Comparison of ENCODE assay signal across 9 cellular contexts in genomic region chr1:3652538-3653285, GRCh38. TPM values are rescaled to one million over a fixed set of nuclear protein-coding genes. Genes with fewer than 3 reads are reported as not detected.
DNase-seq lines count a peak whose midpoint lies in the region; ATAC-seq and TF ChIP-seq lines count a peak whose summit lies in the region.
"Had no signal": no experiment of that assay in that cellular context is flagged by ENCODE, and none has a peak within 500 bp of the region (broad histone marks: within the 10 kb centered on the region; RNA-seq: fewer than 3 reads in every experiment).

No MANE protein-coding gene starts in this region.

- WGBS in ectodermal cell, 2 experiments: 1 to 2% methylated on average over 70 of the region's 70 CpGs
- 2 to 3% methylated on average over 70 of the region's 70 CpGs for WGBS in sigmoid colon, 2 donors

- H3K27ac ChIP-seq in ectodermal cell (ENCODE audit: insufficient read depth, low read depth, low read length, poor library complexity, severe bottlenecking) (no peak overlapping the region), gastrocnemius medialis (no peak overlapping the region), sigmoid colon (no peak overlapping the region)

- TF ChIP-seq EP300 in sigmoid colon (IDR thresholded peaks at IDR 0.05): no peak

- intact Hi-C loops in gastrocnemius medialis (cut with DNase I; ENCODE audit: low total_unique reads) (no loop called here), sigmoid colon (cut with DNase I) (no loop called here), posterior vena cava (cut with DNase I) (no loop called here)

- in situ Hi-C loops in gastrocnemius medialis (cut with MboI; ENCODE audit: low sequenced_read_pairs in 4 of 4): no loop called here

- peaks cover 24 to 56% (median 41%) of the 10 kb centered on the region in 3 donors for H3K4me1 Mint-ChIP-seq in IgD-negative memory B cell

- ATAC-seq in gastrocnemius medialis: no peak

- H3K27me3 Mint-ChIP-seq in IgD-negative memory B cell: peaks cover 50% of the 10 kb centered on the region

- H3K4me3 ChIP-seq in ectodermal cell (ENCODE audit: insufficient read depth, low read depth, low read length): peak overlapping the region; percentile 17
- peak overlapping the region in 3 of 4 donors; percentile 25 to 78 (median 25) for H3K4me3 ChIP-seq in gastrocnemius medialis
- peak overlapping the region in 2 of 4 donors; percentile 40 to 85 for H3K4me3 ChIP-seq in sigmoid colon

- no peaks in the 10 kb centered on the region for H3K9me3 ChIP-seq in ectodermal cell (ENCODE audit: control insufficient read depth, low read length)
- no peaks in the 10 kb centered on the region for H3K9me3 ChIP-seq in gastrocnemius medialis
- H3K9me3 ChIP-seq in sigmoid colon: no peaks in the 10 kb centered on the region

- DNase-seq in NCI-H345 (lab: John Stamatoyannopoulos, UW) (peak; percentile 58), NCI-H345 treated with DMSO at 0.1 percent for 48 hours (lab: John Stamatoyannopoulos, UW; ENCODE audit: unreplicated experiment) (no peak), gastrocnemius medialis (no peak), sigmoid colon (no peak), NCI-H1436 (lab: John Stamatoyannopoulos, UW) (no peak), posterior vena cava (ENCODE audit: low spot score) (no peak)
- DNase-seq: activated effector memory CD4-positive, alpha-beta T cell treated with anti-CD3 and anti-CD28 coated beads, Interleukin-2, amount 50 U/mL, for 16 hours had no signal

- peaks cover 79% of the 10 kb centered on the region for H3K27me3 ChIP-seq in ectodermal cell (ENCODE audit: control insufficient read depth, insufficient read depth, low read length, poor library complexity, severe bottlenecking)
- H3K27me3 ChIP-seq in gastrocnemius medialis: peaks cover 45 to 54% (median 53%) of the 10 kb centered on the region in 3 donors
- peaks cover 37 to 75% (median 55%) of the 10 kb centered on the region in 3 donors for H3K27me3 ChIP-seq in sigmoid colon

- no peaks in the 10 kb centered on the region for H3K9me3 Mint-ChIP-seq in IgD-negative memory B cell

- TF ChIP-seq POLR2A in gastrocnemius medialis (IDR thresholded peaks at IDR 0.05) (no peak), sigmoid colon (IDR thresholded peaks at IDR 0.05) (no peak)

- no peaks in the 10 kb centered on the region for H3K36me3 Mint-ChIP-seq in IgD-negative memory B cell

- H3K4me1 ChIP-seq in ectodermal cell (ENCODE audit: control insufficient read depth, insufficient read depth, low read length): peaks cover 16% of the 10 kb centered on the region
- H3K4me1 ChIP-seq in gastrocnemius medialis: peaks cover 11 to 21% of the 10 kb centered on the region in 2 donors
- peaks cover 0 to 39% (median 38%) of the 10 kb centered on the region in 4 donors for H3K4me1 ChIP-seq in sigmoid colon

- peak overlapping the region in 1 of 3 donors; percentile 29 for H3K27ac Mint-ChIP-seq in IgD-negative memory B cell

- H3K36me3 ChIP-seq in ectodermal cell (ENCODE audit: control insufficient read depth, insufficient read depth, low read length) (no peaks in the 10 kb centered on the region), gastrocnemius medialis (no peaks in the 10 kb centered on the region), sigmoid colon (no peaks in the 10 kb centered on the region)

- TF ChIP-seq CTCF in gastrocnemius medialis (IDR thresholded peaks at IDR 0.05 in 4 of 5, conservative IDR thresholded peaks at IDR 0.05 in 1 of 5): no peak
- TF ChIP-seq CTCF in sigmoid colon (IDR thresholded peaks at IDR 0.05): no peak

- peak overlapping the region; percentile 60 to 73 (median 64) for H3K4me3 Mint-ChIP-seq in IgD-negative memory B cell

RNA-seq across cellular contexts. Expression of gene TP73, which starts 0.4 kb away (rescaled TPM):
- polyA plus RNA-seq in IgD-negative memory B cell: 0.88 TPM
- 0.50 TPM for polyA plus RNA-seq in ectodermal cell (2013, experiment 1 of 4)
- polyA plus RNA-seq in ectodermal cell (2013, experiment 2 of 4): 0.25 TPM
- polyA plus RNA-seq in ectodermal cell (2013, experiment 3 of 4): 0.21 TPM
- polyA plus RNA-seq in ectodermal cell (2013, experiment 4 of 4): 0.16 TPM
- total RNA-seq in gastrocnemius medialis: under 1 TPM in 1 of 4 donors, not detected in 3; 0.07 TPM
- total RNA-seq in sigmoid colon: not detected
- under 1 TPM in 2 of 3 donors, not detected in 1; 0.22 to 0.69 TPM for polyA plus RNA-seq in sigmoid colon
- total RNA-seq in posterior vena cava: not detected

RNA-seq across cellular contexts. Expression of gene WRAP73, which starts 2.8 kb away (rescaled TPM):
- 29.7 TPM for polyA plus RNA-seq in IgD-negative memory B cell
- polyA plus RNA-seq in ectodermal cell (2013, experiment 1 of 4): 25.6 TPM
- polyA plus RNA-seq in ectodermal cell (2013, experiment 2 of 4): 22.4 TPM
- 22.0 TPM for polyA plus RNA-seq in ectodermal cell (2013, experiment 3 of 4)
- 26.2 TPM for polyA plus RNA-seq in ectodermal cell (2013, experiment 4 of 4)
- total RNA-seq in gastrocnemius medialis: 10 to 100 TPM; 12.7 to 16.1 (median 14.2) TPM
- 10 to 100 TPM; 11.4 to 17.2 (median 14.8) TPM for total RNA-seq in sigmoid colon
- polyA plus RNA-seq in sigmoid colon: 10 to 100 TPM; 17.4 to 24.2 (median 18.7) TPM
- 10 to 100 TPM; 10.9 to 13.7 TPM for total RNA-seq in posterior vena cava

RNA-seq across cellular contexts. Expression of gene TPRG1L, which starts 27.9 kb away (rescaled TPM):
- 37.8 TPM for polyA plus RNA-seq in IgD-negative memory B cell
- polyA plus RNA-seq in ectodermal cell (2013, experiment 1 of 4): 33.3 TPM
- polyA plus RNA-seq in ectodermal cell (2013, experiment 2 of 4): 38.0 TPM
- 26.0 TPM for polyA plus RNA-seq in ectodermal cell (2013, experiment 3 of 4)
- 30.4 TPM for polyA plus RNA-seq in ectodermal cell (2013, experiment 4 of 4)
- 10 to 100 TPM; 25.3 to 38.7 (median 30.0) TPM for total RNA-seq in gastrocnemius medialis
- total RNA-seq in sigmoid colon: 10 to 100 TPM; 34.9 to 51.8 (median 43.2) TPM
- 100 to 1,000 TPM in 1 of 3 donors, 10 to 100 TPM in 2; 43.6 to 105 (median 85.9) TPM for polyA plus RNA-seq in sigmoid colon
- 10 to 100 TPM; 37.5 to 45.6 TPM for total RNA-seq in posterior vena cava

RNA-seq across cellular contexts. Expression of gene MEGF6, which starts 41.4 kb away (rescaled TPM):
- polyA plus RNA-seq in IgD-negative memory B cell (2.3 TPM), sigmoid colon (1 to 10 TPM in 2 of 3 donors, not detected in 1; 2.4 to 9.8 TPM)
- polyA plus RNA-seq in ectodermal cell (2013, experiment 1 of 4): 14.4 TPM
- 17.4 TPM for polyA plus RNA-seq in ectodermal cell (2013, experiment 2 of 4)
- 13.5 TPM for polyA plus RNA-seq in ectodermal cell (2013, experiment 3 of 4)
- 18.1 TPM for polyA plus RNA-seq in ectodermal cell (2013, experiment 4 of 4)
- total RNA-seq in gastrocnemius medialis (1 to 10 TPM; 1.9 to 5.7 (median 4.9) TPM), sigmoid colon (10 to 100 TPM in 2 of 4 donors, 1 to 10 TPM in 2; 4.3 to 31.9 (median 12.2) TPM), posterior vena cava (100 to 1,000 TPM in 1 of 2 donors, 10 to 100 TPM in 1; 82.3 to 123 TPM)
